ENCODE assay signal across 25 cellular contexts in genomic region chr15:51088585-51088984, GRCh38. TPM values are rescaled to one million over a fixed set of nuclear protein-coding genes. Genes with fewer than 3 reads are reported as not detected.
DNase-seq lines count a peak whose midpoint lies in the region; ATAC-seq, FAIRE-seq and TF ChIP-seq lines count a peak whose summit lies in the region.
"Had no signal": no experiment of that assay in that cellular context is flagged by ENCODE, and none has a peak within 500 bp of the region (broad histone marks: within the 10 kb centered on the region; RNA-seq: fewer than 3 reads in every experiment).

No MANE protein-coding gene starts in this region.

- CTCF ChIA-PET in H1 (lab: Charles Lee; ENCODE audit: partially characterized antibody) (interaction anchor here (0.7 kb wide), 1 partner anchor 44 kb away, joined by 3 read pairs; no protein-coding TSS in a partner anchor), RWPE1 (lab: Yijun Ruan, JAX) (no interaction called here)

- H2BK5ac ChIP-seq in H1 (ENCODE audit: low read depth, low read length) = no peak overlapping the region; the same call in 1 of the 2 replicates

- no peak overlapping the region for H3K9ac ChIP-seq in H1 (replicated peaks in 1 of 4; ENCODE audit: extremely low read depth in 1 of 4, low read depth in 3 of 4, low read length in 3 of 4)
- H3K9ac ChIP-seq: BLaER1 treated with 17β-estradiol and CSF1 and Interleukin-3, amounts not matched to agents 10 nM and 100 nM had no signal

- H4K20me1 ChIP-seq in H1 (replicated peaks in 1 of 2; ENCODE audit: control insufficient read depth in 1 of 2, insufficient read depth in 2 of 2, low read length in 2 of 2) = peaks cover 0 to 2% of the 10 kb centered on the region in 2 experiments

- DNase-seq in NCI-H748 (lab: John Stamatoyannopoulos, UW; ENCODE audit: unreplicated experiment) (peak; percentile 8), NCI-H748 treated with DMSO at 0.1 percent for 48 hours (lab: John Stamatoyannopoulos, UW) (no peak), NCI-H69 (lab: John Stamatoyannopoulos, UW) (peak; percentile 74), H1 (ENCODE audit: low read depth in 1 of 2, low spot score in 2 of 2) (no peak), NCI-H1694 (lab: John Stamatoyannopoulos, UW) (no peak), RWPE1 (ENCODE audit: low spot score) (no peak)
- DNase-seq: AML-193; CD4-positive, alpha-beta T cell; GM23248; HFFc6; IMR-90; KG1; MM.1S; NCI-H2029; NCI-H2227 treated with DMSO at 0.1 percent for 48 hours; NCI-H524 treated with DMSO at 0.1 percent for 48 hours; PC-3; SJCRH30; T-helper 2 cell had no signal

- no peak overlapping the region for H3K18ac ChIP-seq in H1 (ENCODE audit: extremely low read depth, low read length)

- no peaks in the 10 kb centered on the region for H3K36me3 ChIP-seq in H1 (ENCODE audit: control insufficient read depth in 2 of 4, insufficient read depth in 4 of 4, low read length in 3 of 4)
- H3K36me3 ChIP-seq: BLaER1 treated with 17β-estradiol and CSF1 and Interleukin-3, amounts not matched to agents 10 nM and 100 nM; HAP-1; SJCRH30 had no signal

- H2BK20ac ChIP-seq in H1 (ENCODE audit: low read length) = no peak overlapping the region

- no peak overlapping the region for H4K8ac ChIP-seq in H1 (ENCODE audit: extremely low read depth, insufficient read depth, low read length)

- peaks cover 8 to 24% (median 17%) of the 10 kb centered on the region in 4 experiments for H3K27me3 ChIP-seq in H1 (replicated peaks in 1 of 4; ENCODE audit: control insufficient read depth in 3 of 4, extremely low read depth in 1 of 4, insufficient read depth in 3 of 4, low read length in 3 of 4)
- H3K27me3 ChIP-seq: SJCRH30 had no signal

- peaks cover under 1 to 4% (median 2%) of the 10 kb centered on the region in 4 experiments; a peak in 5 of 7 replicates for H3K4me1 ChIP-seq in H1 (replicated peaks in 1 of 4; ENCODE audit: control insufficient read depth in 3 of 4, insufficient read depth in 4 of 4, low read length in 3 of 4)
- H3K4me1 ChIP-seq: HAP-1, SJCRH30 had no signal

- H3K79me2 ChIP-seq in H1 (ENCODE audit: control insufficient read depth in 1 of 2, insufficient read depth in 2 of 2, low read length in 2 of 2) = no peaks in the 10 kb centered on the region

- no peak overlapping the region for H3K4ac ChIP-seq in H1 (replicated peaks; ENCODE audit: insufficient read length, low read depth, low read length)

- no peak overlapping the region for H2BK12ac ChIP-seq in H1 (ENCODE audit: low read depth, low read length)

- no peak for TF ChIP-seq POLR2A in H1 (IDR thresholded peaks at IDR 0.05; ENCODE audit: control extremely low read depth in 1 of 2, low read depth in 2 of 2, low read length in 2 of 2)

- no peak overlapping the region for H3K23ac ChIP-seq in H1 (ENCODE audit: insufficient read length)

- no peaks in the 10 kb centered on the region; the same call in 1 of the 2 replicates for H3K23me2 ChIP-seq in H1 (ENCODE audit: low read depth, low read length)

- POLR2A ChIA-PET in H1 (lab: Charles Lee; ENCODE audit: partially characterized antibody) (interaction anchor here (0.7 kb wide), 1 partner anchor 14 kb away, joined by 3 read pairs; no protein-coding TSS in a partner anchor), RWPE1 (lab: Yijun Ruan, JAX; ENCODE audit: low non-redundant PET) (no interaction called here)

- H3K27ac ChIP-seq in H1 (ENCODE audit: low read depth, low read length) (no peak overlapping the region), RWPE1 (no peak overlapping the region)
- H3K27ac ChIP-seq: A549; BLaER1 treated with 17β-estradiol and CSF1 and Interleukin-3, amounts not matched to agents 10 nM and 100 nM; SJCRH30 had no signal

- no peak for TF ChIP-seq EP300 in H1 (IDR thresholded peaks at IDR 0.05; ENCODE audit: borderline replicate concordance in 1 of 2, low read depth in 2 of 2, low read length in 2 of 2)

- H3K56ac ChIP-seq in H1 (replicated peaks; ENCODE audit: insufficient read length, low read depth, low read length) = no peak overlapping the region

- ATAC-seq in SK-N-SH treated with all-trans-retinoic acid at 6 μM for 48 hours = no peak
- ATAC-seq: A549, PC-3, Right ventricle myocardium inferior had no signal

- H2BK15ac ChIP-seq in H1 (ENCODE audit: low read length) = 0 out of 2 replicates have a peak overlapping the region, but pooled peaks have one; percentile 10

- H3K4me3 ChIP-seq in H1 (ENCODE audit: extremely low read depth in 1 of 4, insufficient read depth in 2 of 4, low read depth in 3 of 4, low read length in 4 of 4) = no peak overlapping the region
- H3K4me3 ChIP-seq: A549; BLaER1 treated with 17β-estradiol and CSF1 and Interleukin-3, amounts not matched to agents 10 nM and 100 nM; GM23248; HAP-1; SJCRH30 had no signal

- no peak overlapping the region for H2AK5ac ChIP-seq in H1 (ENCODE audit: low read depth, low read length)

- H3K14ac ChIP-seq in H1 (ENCODE audit: insufficient read length) = no peak overlapping the region

- no peak for TF ChIP-seq CTCF in H1 (IDR thresholded peaks at IDR 0.05; ENCODE audit: control extremely low read depth in 1 of 3, insufficient read depth in 1 of 3, low read depth in 1 of 3, low read length in 3 of 3)
- TF ChIP-seq CTCF in RWPE1 (conservative IDR thresholded peaks at IDR 0.05; ENCODE audit: low read depth) = no peak

- H3K79me1 ChIP-seq in H1 (ENCODE audit: low read depth, low read length) = no peaks in the 10 kb centered on the region

- no peak overlapping the region for H2AFZ ChIP-seq in H1 (ENCODE audit: low read length)

- H2BK120ac ChIP-seq in H1 (replicated peaks; ENCODE audit: low read depth, low read length) = no peak overlapping the region

- no peak overlapping the region for H4K91ac ChIP-seq in H1 (replicated peaks; ENCODE audit: insufficient read length, low read length)

- TF ChIP-seq RAD21 in H1 (IDR thresholded peaks at IDR 0.05 in 1 of 2, conservative IDR thresholded peaks at IDR 0.05 in 1 of 2; ENCODE audit: low read depth in 2 of 2, low read length in 2 of 2) = no peak

- no peak overlapping the region for H3K4me2 ChIP-seq in H1 (ENCODE audit: insufficient read depth in 1 of 2, low read depth in 2 of 2, low read length in 2 of 2)
- H3K4me2 ChIP-seq: A549; BLaER1 treated with 17β-estradiol and CSF1 and Interleukin-3, amounts not matched to agents 10 nM and 100 nM had no signal

- H3K9me3 ChIP-seq in H1 (ENCODE audit: insufficient read depth in 2 of 2, low read depth in 1 of 2, low read length in 1 of 2) = no peaks in the 10 kb centered on the region
- H3K9me3 ChIP-seq: A549, HAP-1, SJCRH30 had no signal

- FAIRE-seq in H1 (lab: Jason Lieb, UNC) = no peak
- FAIRE-seq: A549, D721Med had no signal

- no peak overlapping the region for H4K5ac ChIP-seq in H1 (ENCODE audit: insufficient read length, low read depth, low read length)

- 70% methylated on average over 2 of the region's 2 CpGs; no CpG with 5 or more reads in 1 of the 2 experiments for WGBS in H1 (ENCODE audit: extremely low coverage in 1 of 2, insufficient coverage in 1 of 2, insufficient read length in 1 of 2, insufficient replicate concordance in 2 of 2, low coverage in 1 of 2, low lambda C conversion rate in 2 of 2, missing lambda C conversion rate in 1 of 2), 2 experiments

TF ChIP-seq in H1, 55 proteins besides CTCF, POLR2A, EP300 and RAD21:
- TF ChIP-seq KDM5A (IDR thresholded peaks at IDR 0.05; ENCODE audit: low read length) (no peak), SP1 (IDR thresholded peaks at IDR 0.05; ENCODE audit: low read depth, low read length) (no peak), MAX (IDR thresholded peaks at IDR 0.05) (peak; percentile 52)

TF ChIP-seq in SK-N-SH treated with all-trans-retinoic acid at 6 μM for 48 hours, 23 proteins besides CTCF, POLR2A, EP300 and RAD21 (continues in another document):
- TF ChIP-seq GLIS3 (CRISPR knock-in tag; IDR thresholded peaks at IDR 0.05) = no peak
- TF ChIP-seq ZFP30 (CRISPR knock-in tag; IDR thresholded peaks at IDR 0.05) = no peak
- no peak for TF ChIP-seq TSHZ2 (CRISPR knock-in tag; IDR thresholded peaks at IDR 0.05)
- TF ChIP-seq TOX (CRISPR knock-in tag; IDR thresholded peaks at IDR 0.05; ENCODE audit: borderline replicate concordance) = no peak
- no peak for TF ChIP-seq ZC3H10 (CRISPR knock-in tag; IDR thresholded peaks at IDR 0.05)
- TF ChIP-seq ARNTL (CRISPR knock-in tag; IDR thresholded peaks at IDR 0.05; ENCODE audit: borderline replicate concordance, low read depth) = no peak

RNA-seq across cellular contexts. Expression of gene TNFAIP8L3, which starts 6.1 kb away (rescaled TPM):
- 0.27 and 0.67 TPM in 2 replicates for total RNA-seq in H1 (2021; fragmentation: NEBNext Ultra II Directional; extraction: Animal tissue kit (Norgen Biotek cat#: 25700))
- 0.16 and 0.23 TPM in 2 replicates for polyA plus RNA-seq in H1 (2011; rRNA removed)
- 0.21 TPM for polyA plus RNA-seq in H1 (2011; cell fraction: cytosol; rRNA removed)
- 0.16 TPM for polyA plus RNA-seq in H1 (2011; cell fraction: nucleus; rRNA removed)
- polyA plus RNA-seq in H1 (2012, experiment 1 of 2) = 0.34 to 0.62 TPM (median 0.47 TPM) in 4 replicates
- polyA plus RNA-seq in H1 (2012, experiment 2 of 2) = 0.62 TPM
- 0.18 TPM for polyA plus RNA-seq in H1 (2013, experiment 1 of 2)
- 0.22 TPM for polyA plus RNA-seq in H1 (2013, experiment 2 of 2)
- 0.19 and 0.68 TPM in 2 replicates for polyA minus RNA-seq in H1 (2011; rRNA and poly(A)+ RNA removed)
- polyA minus RNA-seq in H1 (2011; cell fraction: cytosol; rRNA and poly(A)+ RNA removed) = not detected
- not detected for polyA minus RNA-seq in H1 (2011; cell fraction: nucleus; rRNA and poly(A)+ RNA removed)
- total RNA-seq: CD4-positive, alpha-beta T cell; PC-3 had no signal

Comparison
In these comparisons a context has a peak if more than half of its experiments do, and no peak if none do; other contexts are left out.
1. DNase-seq: peak in NCI-H748 (single experiment) and NCI-H69 (single experiment); none in NCI-H748 treated with DMSO at 0.1 percent for 48 hours (single experiment), H1 (0 of 2), NCI-H1694 (single experiment) and RWPE1 (single experiment).